In genomic region chr1:185317886-185318310, GRCh38 we compare ENCODE assay signal across 8 cellular contexts. TPM values are rescaled to one million over a fixed set of nuclear protein-coding genes. Genes with fewer than 3 reads are reported as not detected.
DNase-seq lines count a peak whose midpoint lies in the region; ATAC-seq and TF ChIP-seq lines count a peak whose summit lies in the region.

No MANE protein-coding gene starts in this region.

- intact Hi-C loops in CD4-positive, alpha-beta T cell (cut with DNase I, micrococcal nuclease), result loop anchor here (1.0 to 10.0 kb wide), 14 partner anchors 21 to 1059 kb away; partner anchors contain the start of genes EDEM3 (in 1 of the 2), ODR4 (in 1 of the 2), RNF2 (in 1 of the 2) and SWT1 (in 1 of the 2)
- intact Hi-C loops in right cardiac atrium (cut with DNase I), result loop anchor here in 2 of 4 donors (5.0 to 10.0 kb wide), 3 partner anchors 161 to 357 kb away; partner anchors contain the start of genes SWT1 (in 1 of the 2) and TRMT1L (in 1 of the 2)

- no peaks in the 10 kb centered on the region for H3K27me3 Mint-ChIP-seq in CD4-positive, alpha-beta T cell

- no peak for TF ChIP-seq POLR2A in Peyer's patch (IDR thresholded peaks at IDR 0.05)

- WGBS in right cardiac atrium, result 18% methylated on average over 11 of the region's 11 CpGs

- DNase-seq in CD4-positive, alpha-beta T cell, result peak in 9 of 10 experiments; percentile 60 to 77 (median 65)
- DNase-seq in Peyer's patch (peak in 2 of 3 donors; percentile 70 to 81), right cardiac atrium (peak in 1 of 3 donors; percentile 49), AG08396 (ENCODE audit: low spot score) (no peak)
- DNase-seq in activated naive CD4-positive, alpha-beta T cell treated with anti-CD3 and anti-CD28 coated beads, Interleukin-2, amount 50 U/mL, for 16 hours, result peak; percentile 73

- H3K4me3 ChIP-seq in Peyer's patch, result peak overlapping the region; percentile 89 to 100 (median 93)
- H3K4me3 ChIP-seq in right cardiac atrium (ENCODE audit: low read length), result peak overlapping the region; percentile 64
- H3K4me3 ChIP-seq in skeletal muscle tissue (ENCODE audit: low read length in 3 of 3), result peak overlapping the region; percentile 90 to 94 (median 91)

- H3K4me1 Mint-ChIP-seq in CD4-positive, alpha-beta T cell (ENCODE audit: low read depth), result peaks cover 47% of the 10 kb centered on the region

- H3K36me3 ChIP-seq in Peyer's patch, result no peaks in the 10 kb centered on the region
- H3K36me3 ChIP-seq in skeletal muscle tissue (ENCODE audit: control insufficient read depth in 3 of 3, insufficient read depth in 3 of 3, low read length in 3 of 3), result no peaks in the 10 kb centered on the region

- H3K27me3 ChIP-seq in CD4-positive, alpha-beta T cell (ENCODE audit: control insufficient read depth, insufficient read depth, low read length), result no peaks in the 10 kb centered on the region
- H3K27me3 ChIP-seq in Peyer's patch (no peaks in the 10 kb centered on the region), right cardiac atrium (ENCODE audit: control insufficient read depth, insufficient read depth) (no peaks in the 10 kb centered on the region), skeletal muscle tissue (ENCODE audit: control insufficient read depth in 3 of 3, insufficient read depth in 3 of 3, low read length in 3 of 3) (no peaks in the 10 kb centered on the region)

- no peaks in the 10 kb centered on the region for H3K9me3 Mint-ChIP-seq in CD4-positive, alpha-beta T cell

- H3K36me3 Mint-ChIP-seq in CD4-positive, alpha-beta T cell (ENCODE audit: low read depth), result peaks cover 32% of the 10 kb centered on the region

- peak overlapping the region; percentile 95 for H3K4me3 Mint-ChIP-seq in CD4-positive, alpha-beta T cell

- H3K4me1 ChIP-seq in Peyer's patch (peaks cover 0 to 34% (median 3%) of the 10 kb centered on the region in 4 donors), right cardiac atrium (ENCODE audit: control insufficient read depth, insufficient read depth, low read length) (no peaks in the 10 kb centered on the region), skeletal muscle tissue (ENCODE audit: control insufficient read depth in 3 of 3, insufficient read depth in 3 of 3, low read length in 3 of 3) (peaks cover 14 to 25% (median 20%) of the 10 kb centered on the region in 3 donors)

- peak overlapping the region; percentile 78 to 87 (median 84) for H3K9ac ChIP-seq in skeletal muscle tissue (ENCODE audit: low read depth in 1 of 3, low read length in 3 of 3)

- POLR2A ChIA-PET in CD4-positive, alpha-beta T cell (lab: Charles Lee), result interaction anchor here (0.8 to 4.3 kb wide), 38 partner anchors 9 to 987 kb away, joined by 3 to 69 read pairs (median 6); partner anchors contain the start of genes RNF2, SWT1 and TRMT1L

- peak overlapping the region; percentile 98 for H3K27ac Mint-ChIP-seq in CD4-positive, alpha-beta T cell

- H3K9me3 ChIP-seq in CD4-positive, alpha-beta T cell (ENCODE audit: control insufficient read depth, low read length), result no peaks in the 10 kb centered on the region
- H3K9me3 ChIP-seq in Peyer's patch, result no peaks in the 10 kb centered on the region
- H3K9me3 ChIP-seq in right cardiac atrium (ENCODE audit: control insufficient read depth, low read length), result no peaks in the 10 kb centered on the region
- no peaks in the 10 kb centered on the region for H3K9me3 ChIP-seq in skeletal muscle tissue (ENCODE audit: control insufficient read depth in 3 of 3, low read length in 3 of 3)

- ATAC-seq in CD4-positive, alpha-beta T cell (ENCODE audit: poor library complexity), result peak; percentile 55
- ATAC-seq in GM19397 (IDR thresholded peaks at IDR 0.05; ENCODE audit: unreplicated experiment), result peak; percentile 28
- ATAC-seq in HG03469 (IDR thresholded peaks at IDR 0.05; ENCODE audit: unreplicated experiment), result peak; percentile 37
- ATAC-seq in right cardiac atrium, result peak in 1 of 2 donors; percentile 1

- no peak for TF ChIP-seq CTCF in CD4-positive, alpha-beta T cell (IDR thresholded peaks at IDR 0.05)
- TF ChIP-seq CTCF in Peyer's patch (IDR thresholded peaks at IDR 0.05), result peak in 3 of 6 experiments; percentile 6 to 31 (median 21)

- H3K27ac ChIP-seq in CD4-positive, alpha-beta T cell (ENCODE audit: low read depth, low read length), result peak overlapping the region; percentile 100
- H3K27ac ChIP-seq in Peyer's patch, result peak overlapping the region; percentile 96 to 100 (median 98)
- peak overlapping the region; percentile 92 for H3K27ac ChIP-seq in right cardiac atrium (ENCODE audit: low read length)
- H3K27ac ChIP-seq in skeletal muscle tissue (ENCODE audit: low read depth, low read length), result peak overlapping the region; percentile 89

- CTCF ChIA-PET in CD4-positive, alpha-beta T cell (lab: Charles Lee), result interaction anchor here (1.1 to 3.2 kb wide), 13 partner anchors 9 to 377 kb away, joined by 3 to 26 read pairs (median 6); no protein-coding TSS in a partner anchor

RNA-seq across cellular contexts. Expression of gene IVNS1ABP, which starts 0.9 kb away (rescaled TPM):
- total RNA-seq in CD4-positive, alpha-beta T cell, result 100 to 1,000 TPM; 234 to 254 TPM
- total RNA-seq in Peyer's patch (100 to 1,000 TPM in 2 of 4 donors, 10 to 100 TPM in 2; 84.8 to 248 (median 104) TPM), right cardiac atrium (10 to 100 TPM; 36.7 to 37.4 (median 37.1) TPM), skeletal muscle tissue (51.1 TPM)
- 18.8 TPM for polyA plus RNA-seq in right cardiac atrium
